ENCODE assay signal across 11 cellular contexts in the genomic region with DNA sequence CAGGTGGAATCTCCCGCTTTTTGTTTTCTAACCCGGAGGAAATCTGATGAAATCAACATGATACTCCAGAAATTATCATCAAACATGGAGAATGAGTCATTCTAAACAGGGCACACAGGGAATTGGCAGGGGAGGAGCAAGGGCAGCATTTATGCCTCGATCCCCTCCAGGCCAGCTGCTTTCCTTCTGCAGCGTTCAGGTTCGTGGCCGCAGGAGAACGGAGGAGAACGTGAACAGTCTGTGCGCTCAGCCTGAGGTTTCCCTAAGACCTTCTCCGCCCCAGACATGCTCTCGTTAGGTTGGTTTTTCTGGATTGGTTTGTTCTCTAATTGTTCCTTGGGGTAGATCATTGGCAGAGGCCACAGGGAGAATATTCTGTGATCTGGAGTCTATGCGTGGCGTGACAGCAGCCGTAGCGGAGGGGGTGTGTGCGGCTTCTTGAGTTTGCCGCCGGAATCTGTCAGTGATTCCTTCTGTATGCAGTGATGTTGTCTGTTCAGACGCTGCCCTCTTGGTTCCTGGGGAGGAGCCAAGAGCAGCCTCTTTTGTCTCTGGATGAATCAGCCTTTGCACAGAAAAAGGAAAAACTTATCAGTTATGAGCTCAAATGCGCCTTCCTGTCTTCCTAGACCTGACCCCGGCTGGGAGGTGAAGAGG.
DNase-seq lines count a peak whose midpoint lies in the region; TF ChIP-seq lines count a peak whose summit lies in the region.
"Had no signal": no experiment of that assay in that cellular context is flagged by ENCODE, and none has a peak within 500 bp of the region (broad histone marks: within the 10 kb centered on the region; RNA-seq: fewer than 3 reads in every experiment).

No MANE protein-coding gene starts in this region.

- DNase-seq in cardiac muscle cell (ENCODE audit: low read depth in 1 of 2, low spot score in 1 of 2): peak in 1 of 2 donors; percentile 70
- DNase-seq in left ventricle myocardium inferior: no peak
- DNase-seq in adipocyte (ENCODE audit: low read depth): peak; percentile 82
- DNase-seq in globus pallidus (ENCODE audit: low spot score): peak; percentile 51
- no peak for DNase-seq in vagina (ENCODE audit: extremely low spot score in 2 of 2)
- no peak for DNase-seq in T-helper 9 cell
- DNase-seq in stimulated activated CD4-positive, alpha-beta T cell treated with anti-CD3 and anti-CD28 coated beads, Interleukin-4, amount 100 ng/mL, for 24 hours: no peak
- no peak for DNase-seq in NCI-H345 (lab: John Stamatoyannopoulos, UW)
- DNase-seq: stimulated activated CD4-positive, alpha-beta T cell treated with anti-CD3 and anti-CD28 coated beads, Interleukin-12 subunit alpha, Interleukin-12 subunit beta, amount 100 ng/mL, for 4 hours; tibial artery had no signal

- no peaks in the 10 kb centered on the region for H3K9me3 ChIP-seq in cardiac muscle cell (ENCODE audit: low read depth)
- H3K9me3 ChIP-seq in left ventricle myocardium inferior (replicated peaks): no peaks in the 10 kb centered on the region
- H3K9me3 ChIP-seq in adipocyte (ENCODE audit: control insufficient read depth, low read length): no peaks in the 10 kb centered on the region
- H3K9me3 ChIP-seq in vagina: no peaks in the 10 kb centered on the region
- H3K9me3 ChIP-seq: BLaER1, tibial artery had no signal

- no peak overlapping the region for H3K4me3 ChIP-seq in cardiac muscle cell
- no peak overlapping the region for H3K4me3 ChIP-seq in left ventricle myocardium inferior
- peak overlapping the region; percentile 77 for H3K4me3 ChIP-seq in adipocyte (ENCODE audit: low read length)
- H3K4me3 ChIP-seq in vagina: peak overlapping the region in 1 of 2 donors; percentile 7
- H3K4me3 ChIP-seq: BLaER1, tibial artery had no signal

- H3K27ac ChIP-seq in cardiac muscle cell (peak overlapping the region; percentile 54), left ventricle myocardium inferior (replicated peaks) (no peak overlapping the region), vagina (peak overlapping the region; percentile 36)
- H3K27ac ChIP-seq: BLaER1, tibial artery had no signal

- intact Hi-C loops in left ventricle myocardium inferior (cut with micrococcal nuclease) (no loop called here), vagina (cut with DNase I) (no loop called here)

- H3K4me1 ChIP-seq in cardiac muscle cell (ENCODE audit: low read depth) (peaks cover 24% of the 10 kb centered on the region), left ventricle myocardium inferior (peaks cover 54% of the 10 kb centered on the region), adipocyte (ENCODE audit: control insufficient read depth, insufficient read depth, low read length) (peaks cover 40% of the 10 kb centered on the region), vagina (peaks cover 48% of the 10 kb centered on the region)

- TF ChIP-seq POLR2A in vagina (IDR thresholded peaks at IDR 0.05): no peak

- no peak for TF ChIP-seq CTCF in cardiac muscle cell (IDR thresholded peaks at IDR 0.05; ENCODE audit: low read depth, low read length)
- TF ChIP-seq CTCF in left ventricle myocardium inferior (IDR thresholded peaks at IDR 0.05; ENCODE audit: borderline replicate concordance): no peak
- TF ChIP-seq CTCF in vagina (IDR thresholded peaks at IDR 0.05): no peak

- H3K36me3 ChIP-seq in cardiac muscle cell (no peaks in the 10 kb centered on the region), left ventricle myocardium inferior (no peaks in the 10 kb centered on the region), adipocyte (ENCODE audit: control insufficient read depth, insufficient read depth, low read length, severe bottlenecking) (peaks cover 4% of the 10 kb centered on the region), vagina (no peaks in the 10 kb centered on the region)
- H3K36me3 ChIP-seq: BLaER1, tibial artery had no signal

- H3K9ac ChIP-seq in adipocyte (ENCODE audit: low read length): peak overlapping the region; percentile 80
- H3K9ac ChIP-seq: BLaER1 had no signal

- no peaks in the 10 kb centered on the region for H3K27me3 ChIP-seq in cardiac muscle cell
- H3K27me3 ChIP-seq in left ventricle myocardium inferior (ENCODE audit: low read depth): no peaks in the 10 kb centered on the region
- no peaks in the 10 kb centered on the region for H3K27me3 ChIP-seq in adipocyte (replicated peaks; ENCODE audit: control insufficient read depth, insufficient read depth, low read length)
- no peaks in the 10 kb centered on the region for H3K27me3 ChIP-seq in vagina
- H3K27me3 ChIP-seq: BLaER1, tibial artery had no signal

Comparison
In these comparisons a context has a peak if more than half of its experiments do, and no peak if none do; other contexts are left out.
1. DNase-seq: peak in adipocyte (single experiment) and globus pallidus (single experiment); none in left ventricle myocardium inferior (single experiment), vagina (0 of 2), T-helper 9 cell (single experiment), stimulated activated CD4-positive, alpha-beta T cell treated with anti-CD3 and anti-CD28 coated beads, Interleukin-4, amount 100 ng/mL, for 24 hours (single experiment) and NCI-H345 (single experiment).